Comparison of ENCODE assay signal across 17 cellular contexts in the genomic region with DNA sequence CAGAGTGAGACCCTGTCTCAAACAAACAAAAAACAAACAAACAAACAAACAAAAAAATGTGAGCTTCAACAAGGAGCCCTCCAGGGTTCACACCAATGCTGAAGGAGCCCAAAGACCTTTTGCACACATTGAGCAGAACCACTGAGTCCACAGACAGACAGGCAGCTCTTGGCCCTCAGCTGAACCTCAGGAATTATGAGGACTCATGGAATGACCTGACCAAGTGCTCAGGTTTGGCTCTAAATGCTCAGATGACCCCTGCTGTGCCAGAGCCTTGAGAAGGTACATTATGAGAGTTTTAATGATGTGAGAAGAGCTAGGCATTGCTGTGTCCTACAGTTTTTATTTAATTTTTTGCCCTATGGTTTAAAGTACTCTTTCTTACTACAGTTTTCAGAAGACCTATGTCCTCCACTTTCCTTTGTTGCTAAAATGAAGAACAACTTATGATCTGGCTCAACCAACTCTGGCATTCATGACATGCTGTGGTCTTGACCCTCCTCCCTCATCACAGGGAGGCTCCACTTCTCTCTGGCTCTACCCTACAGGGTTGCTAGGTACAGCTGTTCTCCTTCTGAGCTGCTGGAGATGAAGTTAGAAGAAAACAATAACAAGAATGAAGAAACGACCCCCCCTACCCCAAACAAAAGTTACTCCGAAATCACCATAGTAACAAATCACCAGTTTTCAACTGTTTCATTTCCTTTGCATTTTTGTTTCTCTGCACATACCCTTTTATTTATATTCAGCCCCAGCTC.
A peak's percentile ranks its signal among the peaks of the same experiment; 100 is the strongest.
DNase-seq lines count a peak whose midpoint lies in the region; ATAC-seq lines count a peak whose summit lies in the region.
"Had no signal": no experiment of that assay in that cellular context is flagged by ENCODE, and none has a peak within 500 bp of the region (broad histone marks: within the 10 kb centered on the region; RNA-seq: fewer than 3 reads in every experiment).

No MANE protein-coding gene starts in this region.

- peaks cover 61% of the 10 kb centered on the region for H3K36me3 Mint-ChIP-seq in activated naive CD4-positive, alpha-beta T cell treated with anti-CD3 and anti-CD28 coated beads for 36 hours (ENCODE audit: low read depth)

- no peaks in the 10 kb centered on the region for H3K27me3 Mint-ChIP-seq in activated naive CD4-positive, alpha-beta T cell treated with anti-CD3 and anti-CD28 coated beads for 36 hours (ENCODE audit: low read depth)
- H3K27me3 Mint-ChIP-seq in stimulated activated naive CD8-positive, alpha-beta T cell treated with anti-CD3 and anti-CD28 coated beads, Interleukin-15, amount 100 ng/mL, for 72 hours, result no peaks in the 10 kb centered on the region

- CTCF ChIA-PET in activated naive CD4-positive, alpha-beta T cell treated with anti-CD3 and anti-CD28 coated beads for 36 hours (lab: Charles Lee), result interaction anchor here (0.7 to 2.8 kb wide), 5 partner anchors 8 to 308 kb away, joined by 3 to 24 read pairs (median 3); no protein-coding TSS in a partner anchor

- H3K27ac Mint-ChIP-seq in activated naive CD4-positive, alpha-beta T cell treated with anti-CD3 and anti-CD28 coated beads for 36 hours, result peak overlapping the region; percentile 16
- peak overlapping the region; percentile 4 to 72 for H3K27ac Mint-ChIP-seq in stimulated activated naive CD8-positive, alpha-beta T cell treated with anti-CD3 and anti-CD28 coated beads, Interleukin-15, amount 100 ng/mL, for 72 hours
- H3K27ac Mint-ChIP-seq: HFFc6 had no signal

- intact Hi-C loops in activated naive CD4-positive, alpha-beta T cell treated with anti-CD3 and anti-CD28 coated beads for 36 hours (cut with micrococcal nuclease), result no loop called here

- no peak overlapping the region for H3K4me3 Mint-ChIP-seq in activated naive CD4-positive, alpha-beta T cell treated with anti-CD3 and anti-CD28 coated beads for 36 hours
- no peak overlapping the region for H3K4me3 Mint-ChIP-seq in stimulated activated naive CD8-positive, alpha-beta T cell treated with anti-CD3 and anti-CD28 coated beads, Interleukin-15, amount 100 ng/mL, for 72 hours
- H3K4me3 Mint-ChIP-seq: HFFc6 had no signal

- ATAC-seq in stimulated activated naive CD8-positive, alpha-beta T cell treated with anti-CD3 and anti-CD28 coated beads, Interleukin-15, amount 100 ng/mL, for 72 hours, result no peak
- ATAC-seq in GM18867 (IDR thresholded peaks at IDR 0.05; ENCODE audit: unreplicated experiment), result no peak
- ATAC-seq: esophagus mucosa, left lung had no signal

- peaks cover 11% of the 10 kb centered on the region for H3K9me3 Mint-ChIP-seq in activated naive CD4-positive, alpha-beta T cell treated with anti-CD3 and anti-CD28 coated beads for 36 hours
- peaks cover 8 to 18% of the 10 kb centered on the region in 2 donors for H3K9me3 Mint-ChIP-seq in stimulated activated naive CD8-positive, alpha-beta T cell treated with anti-CD3 and anti-CD28 coated beads, Interleukin-15, amount 100 ng/mL, for 72 hours

- peaks cover 82% of the 10 kb centered on the region for H3K4me1 Mint-ChIP-seq in activated naive CD4-positive, alpha-beta T cell treated with anti-CD3 and anti-CD28 coated beads for 36 hours (ENCODE audit: low read depth)
- peaks cover 97% of the 10 kb centered on the region for H3K4me1 Mint-ChIP-seq in stimulated activated naive CD8-positive, alpha-beta T cell treated with anti-CD3 and anti-CD28 coated beads, Interleukin-15, amount 100 ng/mL, for 72 hours

- DNase-seq in activated naive CD4-positive, alpha-beta T cell treated with anti-CD3 and anti-CD28 coated beads for 36 hours, result no peak
- no peak for DNase-seq in activated naive CD4-positive, alpha-beta T cell treated with anti-CD3 and anti-CD28 coated beads, Interleukin-2, amount 50 U/mL, for 16 hours
- DNase-seq in astrocyte of the hippocampus (ENCODE audit: low read depth, low spot score) (peak; percentile 48), left kidney (ENCODE audit: low read depth, low spot score) (peak; percentile 51), NCI-H345 (lab: John Stamatoyannopoulos, UW) (no peak), DMS 273 (lab: John Stamatoyannopoulos, UW; ENCODE audit: unreplicated experiment) (no peak)
- no peak for DNase-seq in stimulated activated naive CD8-positive, alpha-beta T cell treated with anti-CD3 and anti-CD28 coated beads, Interleukin-15, amount 100 ng/mL, for 72 hours
- DNase-seq: activated CD8-positive, alpha-beta memory T cell treated with anti-CD3 and anti-CD28 coated beads for 24 hours; HFFc6; hippocampal formation; left lung; NCI-H1436 treated with DMSO at 0.1 percent for 48 hours; NCI-H226; SJCRH30; tibial artery had no signal

Comparison
In these comparisons a context has a peak if more than half of its experiments do, and no peak if none do; other contexts are left out.
1. DNase-seq: peak in astrocyte of the hippocampus (single experiment) and left kidney (single experiment); none in activated naive CD4-positive, alpha-beta T cell treated with anti-CD3 and anti-CD28 coated beads for 36 hours (single experiment), activated naive CD4-positive, alpha-beta T cell treated with anti-CD3 and anti-CD28 coated beads, Interleukin-2, amount 50 U/mL, for 16 hours (single experiment), stimulated activated naive CD8-positive, alpha-beta T cell treated with anti-CD3 and anti-CD28 coated beads, Interleukin-15, amount 100 ng/mL, for 72 hours (0 of 2), NCI-H345 (single experiment) and DMS 273 (single experiment).